Comparison of ENCODE assay signal across 8 cellular contexts in the genomic region with DNA sequence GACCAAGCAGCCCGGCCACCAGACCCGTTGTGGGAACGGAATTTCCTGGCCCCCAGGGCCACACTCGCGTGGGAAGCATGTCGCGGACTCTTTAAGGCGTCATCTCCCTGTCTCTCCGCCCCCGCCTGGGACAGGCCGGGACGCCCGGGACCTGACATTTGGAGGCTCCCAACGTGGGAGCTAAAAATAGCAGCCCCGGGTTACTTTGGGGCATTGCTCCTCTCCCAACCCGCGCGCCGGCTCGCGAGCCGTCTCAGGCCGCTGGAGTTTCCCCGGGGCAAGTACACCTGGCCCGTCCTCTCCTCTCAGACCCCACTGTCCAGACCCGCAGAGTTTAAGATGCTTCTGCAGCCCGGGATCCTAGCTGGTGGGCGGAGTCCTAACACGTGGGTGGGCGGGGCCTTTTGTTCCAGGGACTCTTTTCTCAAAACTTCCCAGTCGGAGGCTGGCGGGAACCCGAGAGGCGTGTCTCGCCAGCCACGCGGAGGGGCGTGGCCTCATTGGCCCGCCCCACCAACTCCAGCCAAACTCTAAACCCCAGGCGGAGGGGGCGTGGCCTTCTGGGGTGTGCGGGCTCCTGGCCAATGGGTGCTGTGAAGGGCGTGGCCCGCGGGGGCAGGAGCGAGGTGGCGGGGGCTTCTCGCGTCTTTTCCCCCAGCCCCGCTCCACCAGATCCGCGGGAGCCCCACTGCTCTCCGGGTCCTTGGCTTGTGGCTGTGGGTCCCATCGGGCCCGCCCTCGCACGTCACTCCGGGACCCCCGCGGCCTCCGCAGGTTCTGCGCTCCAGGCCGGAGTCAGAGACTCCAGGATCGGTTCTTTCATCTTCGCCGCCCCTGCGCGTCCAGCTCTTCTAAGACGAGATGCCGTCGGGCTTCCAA. TPM values are rescaled to one million over a fixed set of nuclear protein-coding genes. Genes with fewer than 3 reads are reported as not detected.
DNase-seq lines count a peak whose midpoint lies in the region; TF ChIP-seq lines count a peak whose summit lies in the region.

A gene (plus strand): TSS at position 645 of the 879 bp plus-strand sequence. CDS start 217 bp downstream, at position 862.

- H3K4me3 ChIP-seq in Jurkat, Clone E6-1 (ENCODE audit: low read length): peak within 1 kb of the TSS; percentile 57

- H3K4me3 Mint-ChIP-seq in nephron progenitor cell: peak within 1 kb of the TSS; percentile 84

- no peak within 1 kb of the TSS for H3K27ac Mint-ChIP-seq in nephron progenitor cell

- peak; percentile 77 for DNase-seq in AG09319 (ENCODE audit: extremely low read depth, low read depth)
- peak; percentile 94 for DNase-seq in Jurkat, Clone E6-1 (ENCODE audit: low read depth, low spot score)
- DNase-seq in SHP77 treated with DMSO at 0.1 percent for 48 hours (lab: John Stamatoyannopoulos, UW): peak; percentile 89
- peak; percentile 65 for DNase-seq in activated gamma-delta T cell treated with anti-CD3 and anti-CD28 coated beads, Interleukin-2, amount 50 U/mL, for 16 hours (ENCODE audit: low read depth)
- peak; percentile 88 for DNase-seq in fibroblast of the conjunctiva (ENCODE audit: low read depth)
- peak; percentile 99 for DNase-seq in nephron progenitor cell
- peak; percentile 87 for DNase-seq in stimulated activated naive CD4-positive, alpha-beta T cell treated with Interleukin-2 at 50 U/mL for 16 hours (lab: John Stamatoyannopoulos, UW)

- H3K4me1 Mint-ChIP-seq in nephron progenitor cell: peaks cover 37% of the 10 kb centered on the region

- peaks cover 26% of the 10 kb centered on the region for H3K27me3 Mint-ChIP-seq in nephron progenitor cell (ENCODE audit: low read depth, poor library complexity)

- no peaks in the 10 kb centered on the region for H3K9me3 Mint-ChIP-seq in nephron progenitor cell

- peak; percentile 8 for TF ChIP-seq POLR2A in GM19193 (IDR thresholded peaks at IDR 0.05; ENCODE audit: extremely low read depth, insufficient read depth, insufficient read length)

- TF ChIP-seq CTCF in AG09319 (IDR thresholded peaks at IDR 0.05; ENCODE audit: low read depth, low read length) (no peak), nephron progenitor cell (IDR thresholded peaks at IDR 0.05) (no peak)

- H3K36me3 Mint-ChIP-seq in nephron progenitor cell (ENCODE audit: low read depth): peaks cover 7% of the 10 kb centered on the region

RNA-seq across cellular contexts. Expression of the gene that starts here (rescaled TPM):
- 0.59 TPM for polyA plus RNA-seq in Jurkat, Clone E6-1 (2012; ENCODE audit: insufficient read depth, insufficient read length)

Comparison
In these comparisons a context has a peak if more than half of its experiments do, and no peak if none do; other contexts are left out.
1. Peak in every context shown above with its lines: DNase-seq and H3K4me3 ChIP-seq.